ENCODE assay signal across 1 cellular context in the genomic region with DNA sequence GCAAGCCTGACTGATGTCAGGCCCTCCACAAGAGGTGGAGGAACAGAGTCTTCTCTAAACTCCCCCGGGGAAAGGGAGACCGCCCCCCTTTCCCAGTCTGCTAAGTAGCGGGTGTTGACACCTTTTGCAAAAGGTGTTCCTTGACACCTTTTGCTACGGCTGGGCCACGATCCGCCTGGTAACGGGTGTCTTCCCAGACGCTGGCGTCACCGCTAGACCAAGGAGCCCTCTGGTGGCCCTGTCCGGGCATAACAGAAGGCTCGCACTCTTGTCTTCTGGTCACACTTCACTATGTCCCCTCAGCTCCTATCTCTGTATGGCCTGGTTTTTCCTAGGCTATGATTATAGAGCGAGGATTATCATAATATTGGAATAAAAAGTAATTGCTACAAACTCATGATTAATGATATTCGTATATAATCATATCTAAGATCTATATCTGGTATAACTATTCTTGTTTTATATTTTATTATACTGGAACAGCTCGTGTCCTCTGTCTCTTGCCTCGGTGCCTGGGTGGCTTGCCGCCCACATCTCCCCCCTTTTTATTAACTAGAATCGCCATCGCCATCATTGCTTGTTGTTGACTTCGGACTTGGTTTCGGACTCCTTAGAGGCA.
A peak's percentile ranks its signal among the peaks of the same experiment; 100 is the strongest.
TF ChIP-seq lines count a peak whose summit lies in the region.
"Not testable (repeated sequence)": the region's sequence is repeated elsewhere in the genome, so short reads cannot be mapped to it uniquely, and the experiment has no call there.

No MANE protein-coding gene starts in this region.

TF ChIP-seq in K562, 482 proteins besides CTCF, POLR2A, EP300 and RAD21:
- TF ChIP-seq CREM (IDR thresholded peaks at IDR 0.05; ENCODE audit: low read depth), result peak; percentile 43; the same call in 1 of the 2 replicates
- TF ChIP-seq, protein P1, sequence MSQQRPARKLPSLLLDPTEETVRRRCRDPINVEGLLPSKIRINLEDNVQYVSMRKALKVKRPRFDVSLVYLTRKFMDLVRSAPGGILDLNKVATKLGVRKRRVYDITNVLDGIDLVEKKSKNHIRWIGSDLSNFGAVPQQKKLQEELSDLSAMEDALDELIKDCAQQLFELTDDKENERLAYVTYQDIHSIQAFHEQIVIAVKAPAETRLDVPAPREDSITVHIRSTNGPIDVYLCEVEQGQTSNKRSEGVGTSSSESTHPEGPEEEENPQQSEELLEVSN (IDR thresholded peaks at IDR 0.05; ENCODE audit: borderline replicate concordance in 1 of 2, extremely low read depth in 1 of 2, insufficient read depth in 1 of 2, insufficient read length in 1 of 2, low read depth in 1 of 2, low read length in 1 of 2, poor library complexity in 1 of 2, severe bottlenecking in 1 of 2), result peak in 1 of 2 experiments; percentile 24
- not testable (repeated sequence) for TF ChIP-seq ATF1 (CRISPR knock-in tag; IDR thresholded peaks at IDR 0.05)
- peak; percentile 34 for TF ChIP-seq ATF1 (tag; IDR thresholded peaks at IDR 0.05)
- 0 out of 2 replicates have a peak, but pooled peaks have one; percentile 26 for TF ChIP-seq SMC3 (conservative IDR thresholded peaks at IDR 0.05; ENCODE audit: insufficient read depth, low read depth, low read length)
- peak; percentile 44; the same call in 1 of the 2 replicates for TF ChIP-seq L3MBTL2 (IDR thresholded peaks at IDR 0.05)
